ENCODE assay signal across 1 cellular context in the genomic region with DNA sequence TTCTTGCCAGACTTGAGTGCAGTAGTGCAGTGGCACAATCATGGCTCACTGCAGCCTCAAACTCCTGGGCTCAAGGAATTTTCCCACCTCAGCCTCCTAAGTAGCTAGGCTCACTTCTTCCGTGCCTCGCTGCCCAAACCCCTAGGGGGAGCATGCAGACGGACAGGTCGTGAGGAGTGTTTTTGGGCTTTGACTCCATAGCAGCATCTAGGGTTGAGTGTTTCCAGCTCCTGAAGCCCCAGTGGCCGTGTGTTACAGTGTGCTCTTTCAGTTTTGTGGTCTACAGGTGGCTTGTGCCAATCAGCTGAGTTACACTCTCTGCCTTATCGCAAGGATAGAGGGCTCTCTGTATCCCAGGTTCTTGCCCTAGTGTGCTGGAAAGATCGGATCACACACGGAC.
A peak's percentile ranks its signal among the peaks of the same experiment; 100 is the strongest.
TF ChIP-seq lines count a peak whose summit lies in the region.

No MANE protein-coding gene starts in this region.

TF ChIP-seq in HepG2, 621 proteins besides CTCF, POLR2A, EP300 and RAD21 (continued from another document):
- TF ChIP-seq SMC3 (IDR thresholded peaks at IDR 0.05; ENCODE audit: low read length) (peak; percentile 5; the same call in 1 of the 2 replicates), ZHX1 (CRISPR knock-in tag; IDR thresholded peaks at IDR 0.05; ENCODE audit: low read depth) (0 out of 2 replicates have a peak, but pooled peaks have one; percentile 29), ZNF709 (CRISPR knock-in tag; IDR thresholded peaks at IDR 0.05) (no peak), ZBTB38 (CRISPR knock-in tag; IDR thresholded peaks at IDR 0.05) (peak; percentile 79), NCOA2 (CRISPR knock-in tag; IDR thresholded peaks at IDR 0.05) (no peak), BORCS8-MEF2B (CRISPR knock-in tag; IDR thresholded peaks at IDR 0.05) (0 out of 2 replicates have a peak, but pooled peaks have one; percentile 53), ZNF703 (CRISPR knock-in tag; IDR thresholded peaks at IDR 0.05; ENCODE audit: borderline replicate concordance) (no peak), CHD2 (IDR thresholded peaks at IDR 0.05; ENCODE audit: low read depth, low read length) (no peak), ZMYM4 (CRISPR knock-in tag; IDR thresholded peaks at IDR 0.05) (peak; percentile 59; the same call in 1 of the 2 replicates)
